ENCODE assay signal across 23 cellular contexts in the genomic region with DNA sequence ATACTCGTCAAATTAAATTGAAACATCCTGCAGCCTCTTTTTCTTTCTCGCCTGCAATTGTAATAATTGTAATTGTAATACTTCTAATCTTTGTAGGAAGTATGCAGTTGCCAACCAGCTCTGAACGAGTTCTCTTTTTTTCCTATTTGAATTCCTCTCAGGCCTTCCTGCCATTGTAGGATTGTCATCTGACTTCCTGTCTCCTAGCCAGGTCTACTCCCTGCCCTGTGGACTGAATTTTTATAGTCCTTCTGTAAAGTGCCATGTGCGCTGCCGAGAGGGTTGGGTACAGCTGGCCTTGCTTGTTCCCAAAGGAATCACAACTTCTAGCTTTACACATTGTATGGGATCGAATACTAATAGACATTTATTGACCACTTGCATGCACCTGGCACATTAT.
DNase-seq lines count a peak whose midpoint lies in the region; ATAC-seq and TF ChIP-seq lines count a peak whose summit lies in the region.
"Had no signal": no experiment of that assay in that cellular context is flagged by ENCODE, and none has a peak within 500 bp of the region (broad histone marks: within the 10 kb centered on the region; RNA-seq: fewer than 3 reads in every experiment).

No MANE protein-coding gene starts in this region.

- no peaks in the 10 kb centered on the region for H3K9me3 Mint-ChIP-seq in activated CD8-positive, alpha-beta T cell treated with anti-CD3 and anti-CD28 coated beads for 36 hours
- H3K9me3 Mint-ChIP-seq: activated naive CD8-positive, alpha-beta T cell treated with anti-CD3 and anti-CD28 coated beads, Interleukin-2, amount 50 U/mL, for 24 hours; dendritic cell treated with granulocyte-macrophage colony-stimulating factor and Interleukin-4, amounts not matched to agents 40 ng/mL and 50 ng/mL, for 4 days had no signal

- peak overlapping the region in 1 of 12 donors; percentile 33 for H3K27ac ChIP-seq in heart left ventricle
- no peak overlapping the region for H3K27ac ChIP-seq in right atrium auricular region
- H3K27ac ChIP-seq in right lobe of liver: no peak overlapping the region
- H3K27ac ChIP-seq in upper lobe of right lung: no peak overlapping the region
- H3K27ac ChIP-seq: RWPE1 had no signal

- H3K27ac Mint-ChIP-seq in activated CD8-positive, alpha-beta T cell treated with anti-CD3 and anti-CD28 coated beads for 36 hours: no peak overlapping the region
- H3K27ac Mint-ChIP-seq: activated naive CD8-positive, alpha-beta T cell treated with anti-CD3 and anti-CD28 coated beads, Interleukin-2, amount 50 U/mL, for 24 hours; dendritic cell treated with granulocyte-macrophage colony-stimulating factor and Interleukin-4, amounts not matched to agents 40 ng/mL and 50 ng/mL, for 4 days had no signal

- CTCF ChIA-PET in activated CD8-positive, alpha-beta T cell treated with anti-CD3 and anti-CD28 coated beads for 36 hours (lab: Charles Lee): no interaction called here

- TF ChIP-seq POLR2A in heart left ventricle (IDR thresholded peaks at IDR 0.05): no peak
- TF ChIP-seq POLR2A in right lobe of liver (IDR thresholded peaks at IDR 0.05): no peak

- POLR2A ChIA-PET in activated CD8-positive, alpha-beta T cell treated with anti-CD3 and anti-CD28 coated beads for 36 hours (lab: Charles Lee): no interaction called here

- H3K4me3 ChIP-seq in heart left ventricle: no peak overlapping the region
- H3K4me3 ChIP-seq in right atrium auricular region: no peak overlapping the region
- H3K4me3 ChIP-seq in fibroblast of pulmonary artery (replicated peaks; ENCODE audit: low read depth, low read length): no peak overlapping the region
- no peak overlapping the region for H3K4me3 ChIP-seq in right lobe of liver
- H3K4me3 ChIP-seq in upper lobe of right lung: no peak overlapping the region
- H3K4me3 ChIP-seq: MG63 had no signal

- peaks cover 0 to 20% (median 11%) of the 10 kb centered on the region in 12 donors for H3K4me1 ChIP-seq in heart left ventricle
- peaks cover 0 to 14% of the 10 kb centered on the region in 2 donors for H3K4me1 ChIP-seq in right atrium auricular region
- H3K4me1 ChIP-seq in right lobe of liver: no peaks in the 10 kb centered on the region
- H3K4me1 ChIP-seq in upper lobe of right lung: peaks cover 5% of the 10 kb centered on the region

- no peak overlapping the region for H3K4me3 Mint-ChIP-seq in activated CD8-positive, alpha-beta T cell treated with anti-CD3 and anti-CD28 coated beads for 36 hours
- H3K4me3 Mint-ChIP-seq: activated naive CD8-positive, alpha-beta T cell treated with anti-CD3 and anti-CD28 coated beads, Interleukin-2, amount 50 U/mL, for 24 hours; brain; CD14-positive monocyte; dendritic cell treated with granulocyte-macrophage colony-stimulating factor and Interleukin-4, amounts not matched to agents 40 ng/mL and 50 ng/mL, for 4 days had no signal

- TF ChIP-seq CTCF in heart left ventricle (IDR thresholded peaks at IDR 0.05) (no peak), right atrium auricular region (IDR thresholded peaks at IDR 0.05) (no peak), fibroblast of pulmonary artery (IDR thresholded peaks at IDR 0.05; ENCODE audit: low read length, missing control alignments) (no peak), right lobe of liver (IDR thresholded peaks at IDR 0.05) (no peak), upper lobe of right lung (IDR thresholded peaks at IDR 0.05) (no peak)
- no peak for TF ChIP-seq CTCF in activated CD8-positive, alpha-beta T cell treated with anti-CD3 and anti-CD28 coated beads for 36 hours (IDR thresholded peaks at IDR 0.05)

- WGBS in heart left ventricle, 4 donors: 29 to 46% (median 40%) methylated on average over 6 of the region's 6 CpGs
- WGBS in right lobe of liver (ENCODE audit: insufficient coverage, low coverage, low lambda C conversion rate, missing lambda C conversion rate): 65% methylated on average over 6 of the region's 6 CpGs

- peaks cover 0 to 5% (median 0%) of the 10 kb centered on the region in 12 donors for H3K9me3 ChIP-seq in heart left ventricle
- no peaks in the 10 kb centered on the region for H3K9me3 ChIP-seq in right atrium auricular region
- H3K9me3 ChIP-seq in right lobe of liver: no peaks in the 10 kb centered on the region
- no peaks in the 10 kb centered on the region for H3K9me3 ChIP-seq in upper lobe of right lung

- no peaks in the 10 kb centered on the region for H3K27me3 Mint-ChIP-seq in activated CD8-positive, alpha-beta T cell treated with anti-CD3 and anti-CD28 coated beads for 36 hours
- H3K27me3 Mint-ChIP-seq: activated naive CD8-positive, alpha-beta T cell treated with anti-CD3 and anti-CD28 coated beads, Interleukin-2, amount 50 U/mL, for 24 hours; brain; dendritic cell treated with granulocyte-macrophage colony-stimulating factor and Interleukin-4, amounts not matched to agents 40 ng/mL and 50 ng/mL, for 4 days had no signal

- intact Hi-C loops in heart left ventricle (cut with DNase I) (no loop called here), right lobe of liver (cut with DNase I) (no loop called here), upper lobe of right lung (cut with DNase I) (no loop called here)
- intact Hi-C loops in activated CD8-positive, alpha-beta T cell treated with anti-CD3 and anti-CD28 coated beads for 36 hours (cut with micrococcal nuclease): no loop called here

- H3K4me1 Mint-ChIP-seq in activated CD8-positive, alpha-beta T cell treated with anti-CD3 and anti-CD28 coated beads for 36 hours (ENCODE audit: low read depth): no peaks in the 10 kb centered on the region
- H3K4me1 Mint-ChIP-seq: activated naive CD8-positive, alpha-beta T cell treated with anti-CD3 and anti-CD28 coated beads, Interleukin-2, amount 50 U/mL, for 24 hours had no signal

- ATAC-seq in heart left ventricle: peak in 3 of 4 donors; percentile 78 to 92 (median 81)
- ATAC-seq in right lobe of liver: peak; percentile 44 to 81 (median 70)
- peak; percentile 72 for ATAC-seq in upper lobe of right lung
- ATAC-seq in GM18519 (IDR thresholded peaks at IDR 0.05; ENCODE audit: low FRiP score, unreplicated experiment): no peak
- no peak for ATAC-seq in activated CD8-positive, alpha-beta T cell treated with anti-CD3 and anti-CD28 coated beads for 36 hours
- ATAC-seq: activated naive CD8-positive, alpha-beta T cell treated with anti-CD3 and anti-CD28 coated beads, Interleukin-2, amount 50 U/mL, for 24 hours had no signal

- H3K36me3 Mint-ChIP-seq in activated CD8-positive, alpha-beta T cell treated with anti-CD3 and anti-CD28 coated beads for 36 hours (ENCODE audit: low read depth): peaks cover 6% of the 10 kb centered on the region
- H3K36me3 Mint-ChIP-seq: brain had no signal

- DNase-seq in heart left ventricle: peak in 1 of 5 donors; percentile 29
- no peak for DNase-seq in right atrium auricular region (ENCODE audit: low spot score)
- peak; percentile 46 for DNase-seq in fibroblast of pulmonary artery (ENCODE audit: low read depth)
- DNase-seq in right lobe of liver: no peak
- DNase-seq in upper lobe of right lung: no peak
- no peak for DNase-seq in activated CD8-positive, alpha-beta T cell treated with anti-CD3 and anti-CD28 coated beads for 36 hours
- no peak for DNase-seq in COR-L47 (lab: John Stamatoyannopoulos, UW)
- DNase-seq: activated CD4-positive, alpha-beta T cell treated with anti-CD3 and anti-CD28 coated beads, Interleukin-2, amount 50 U/mL, for 1 hour; activated CD8-positive, alpha-beta memory T cell treated with anti-CD3 and anti-CD28 coated beads, Interleukin-2, amount 50 U/mL, for 48 hours; activated effector memory CD4-positive, alpha-beta T cell treated with Interleukin-2 at 50 U/mL for 16 hours; activated naive CD8-positive, alpha-beta T cell treated with anti-CD3 and anti-CD28 coated beads, Interleukin-2, amount 50 U/mL, for 24 hours; DND-41; erythroblast; MG63; NCI-H1694; NCI-H345; stimulated activated CD4-positive, alpha-beta T cell treated with anti-CD3 and anti-CD28 coated beads, Interleukin-12 subunit alpha, Interleukin-12 subunit beta, amount 100 ng/mL, for 4 hours; stimulated activated CD8-positive, alpha-beta memory T cell treated with anti-CD3 and anti-CD28 coated beads, Interleukin-4, amount 100 ng/mL, for 48 hours had no signal

- H3K36me3 ChIP-seq in heart left ventricle: peaks cover 0 to 2% (median 0%) of the 10 kb centered on the region in 9 donors
- no peaks in the 10 kb centered on the region for H3K36me3 ChIP-seq in right atrium auricular region
- H3K36me3 ChIP-seq in right lobe of liver: peaks cover 0 to 10% (median 3%) of the 10 kb centered on the region in 4 donors
- H3K36me3 ChIP-seq in upper lobe of right lung: no peaks in the 10 kb centered on the region
- H3K36me3 ChIP-seq: MG63 had no signal

- no peaks in the 10 kb centered on the region for H3K27me3 ChIP-seq in heart left ventricle
- H3K27me3 ChIP-seq in right atrium auricular region: no peaks in the 10 kb centered on the region
- H3K27me3 ChIP-seq in right lobe of liver: no peaks in the 10 kb centered on the region
- no peaks in the 10 kb centered on the region for H3K27me3 ChIP-seq in upper lobe of right lung
- H3K27me3 ChIP-seq: MG63 had no signal

Comparison
In these comparisons a context has a peak if more than half of its experiments do, and no peak if none do; other contexts are left out.
1. ATAC-seq: peak in heart left ventricle (3 of 4), right lobe of liver (4 of 4) and upper lobe of right lung (single experiment); none in GM18519 (single experiment) and activated CD8-positive, alpha-beta T cell treated with anti-CD3 and anti-CD28 coated beads for 36 hours (single experiment).